In the genomic region with DNA sequence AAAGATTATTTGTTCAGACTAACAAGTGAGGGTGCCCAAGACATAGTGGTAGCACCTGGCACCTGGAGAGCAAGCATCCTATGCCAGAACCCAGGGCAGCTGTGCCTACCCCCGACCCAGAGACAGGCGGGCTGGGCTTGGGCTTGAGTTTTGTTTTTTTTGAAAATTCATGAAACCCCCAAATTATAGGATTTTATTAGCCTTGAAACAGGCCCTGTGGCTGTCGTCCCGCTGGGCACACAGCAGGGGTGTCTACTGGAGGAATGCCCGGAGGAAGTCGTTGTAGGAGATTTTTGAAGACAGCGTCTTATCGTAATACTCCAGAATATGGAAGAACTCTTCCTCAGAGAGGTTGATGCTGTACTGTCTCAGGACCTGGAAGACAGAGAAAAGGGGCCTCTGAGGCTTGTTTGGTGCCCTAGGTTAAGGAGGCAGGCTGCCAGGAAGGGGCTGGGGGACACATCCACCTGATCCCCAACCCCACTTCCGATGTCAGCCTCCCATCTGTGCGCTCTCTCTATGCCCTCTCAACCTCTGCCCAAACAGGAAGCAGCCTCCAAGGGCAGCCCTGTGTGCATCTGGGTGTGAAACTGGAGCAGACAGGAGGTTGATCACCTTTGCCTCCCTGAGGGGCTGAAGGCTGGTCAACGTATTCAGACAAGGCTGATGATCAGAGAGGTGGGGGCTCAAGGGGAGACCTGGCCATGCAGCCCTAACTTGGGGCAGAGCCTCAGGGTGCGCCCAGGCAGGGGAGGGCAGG, we compare ENCODE assay signal across 14 cellular contexts.
A peak's percentile ranks its signal among the peaks of the same experiment; 100 is the strongest.
DNase-seq lines count a peak whose midpoint lies in the region; ATAC-seq and TF ChIP-seq lines count a peak whose summit lies in the region.
"Had no signal": no experiment of that assay in that cellular context is flagged by ENCODE, and none has a peak within 500 bp of the region (broad histone marks: within the 10 kb centered on the region; RNA-seq: fewer than 3 reads in every experiment).

No MANE protein-coding gene starts in this region.

- in situ Hi-C loops in KBM-7 (cut with MboI; ENCODE audit: low pct_unique_long_range_greater_than_20kb, low sequenced_read_pairs) = no loop called here

- H3K4me1 ChIP-seq in right cardiac atrium (ENCODE audit: control insufficient read depth, insufficient read depth, low read length) = no peaks in the 10 kb centered on the region
- H3K4me1 ChIP-seq in sigmoid colon = no peaks in the 10 kb centered on the region

- DNase-seq in cardiac septum (ENCODE audit: low spot score) (peak; percentile 54), right cardiac atrium (no peak), KBM-7 (peak; percentile 2), islet precursor cell (peak; percentile 40), sigmoid colon (peak; percentile 34), RKO (ENCODE audit: low spot score) (no peak), T-helper 1 cell (no peak)
- DNase-seq: CD8-positive, alpha-beta T cell; COR-L47; GF-D8; GM23248 had no signal

- H3K9me3 ChIP-seq in right cardiac atrium (ENCODE audit: control insufficient read depth, low read length) (no peaks in the 10 kb centered on the region), sigmoid colon (no peaks in the 10 kb centered on the region)

- WGBS in right cardiac atrium = 63% methylated on average over 12 of the region's 12 CpGs
- 77 to 81% methylated on average over 12 of the region's 12 CpGs for WGBS in sigmoid colon, 2 donors

- H3K27ac ChIP-seq in right cardiac atrium (ENCODE audit: low read length) = no peak overlapping the region
- H3K27ac ChIP-seq in sigmoid colon = no peak overlapping the region
- H3K27ac ChIP-seq: 22Rv1, GM23248, KMS-11 had no signal

- H3K27me3 ChIP-seq in right cardiac atrium (ENCODE audit: control insufficient read depth, insufficient read depth) (no peaks in the 10 kb centered on the region), sigmoid colon (no peaks in the 10 kb centered on the region)

- no peak for ATAC-seq in right cardiac atrium
- no peak for ATAC-seq in HG03139 (IDR thresholded peaks at IDR 0.05; ENCODE audit: unreplicated experiment)
- ATAC-seq: CD8-positive, alpha-beta T cell had no signal

- no peak for TF ChIP-seq EP300 in sigmoid colon (IDR thresholded peaks at IDR 0.05)

- H3K36me3 ChIP-seq in sigmoid colon = no peaks in the 10 kb centered on the region

- H3K4me3 ChIP-seq in right cardiac atrium (ENCODE audit: low read length) (no peak overlapping the region), sigmoid colon (no peak overlapping the region)
- H3K4me3 ChIP-seq: GM23248 had no signal

- intact Hi-C loops in cardiac septum (cut with DNase I) (no loop called here), right cardiac atrium (cut with DNase I) (no loop called here), sigmoid colon (cut with DNase I) (no loop called here)

- no peak for TF ChIP-seq POLR2A in sigmoid colon (IDR thresholded peaks at IDR 0.05)

- no peak for TF ChIP-seq CTCF in sigmoid colon (IDR thresholded peaks at IDR 0.05)

Comparison
In these comparisons a context has a peak if more than half of its experiments do, and no peak if none do; other contexts are left out.
1. DNase-seq: peak in cardiac septum (single experiment), KBM-7 (single experiment), islet precursor cell (single experiment) and sigmoid colon (single experiment); none in right cardiac atrium (0 of 3), RKO (single experiment) and T-helper 1 cell (0 of 5).